Comparison of ENCODE assay signal across 40 cellular contexts in genomic region chr6:155207223-155207622, GRCh38. TPM values are rescaled to one million over a fixed set of nuclear protein-coding genes. Genes with fewer than 3 reads are reported as not detected.
"Had no signal": no experiment of that assay in that cellular context is flagged by ENCODE, and none has a peak within 500 bp of the region (broad histone marks: within the 10 kb centered on the region; RNA-seq: fewer than 3 reads in every experiment).

No MANE protein-coding gene starts in this region.

- H3K4me1 ChIP-seq: adrenal gland, body of pancreas, breast epithelium had no signal

- H3K27me3 Mint-ChIP-seq: activated CD4-positive, alpha-beta memory T cell treated with anti-CD3 and anti-CD28 coated beads for 36 hours; activated CD4-positive, alpha-beta T cell treated with anti-CD3 and anti-CD28 coated beads for 36 hours; activated CD4-positive, alpha-beta T cell treated with anti-CD3 and anti-CD28 coated beads, Interleukin-2, amount 10 ng/mL, durations not matched to agents 7 days and 5 days; activated T-helper 17 cell treated with anti-CD3 and anti-CD28 coated beads, Interleukin-2, amount 50 U/mL, for 72 hours had no signal

- H3K9me3 Mint-ChIP-seq: activated CD4-positive, alpha-beta memory T cell treated with anti-CD3 and anti-CD28 coated beads for 36 hours; activated CD4-positive, alpha-beta T cell treated with anti-CD3 and anti-CD28 coated beads, Interleukin-2, amount 10 ng/mL, durations not matched to agents 7 days and 5 days; activated CD8-positive, alpha-beta T cell treated with anti-CD3 and anti-CD28 coated beads for 36 hours; activated naive CD4-positive, alpha-beta T cell treated with anti-CD3 and anti-CD28 coated beads for 36 hours; activated naive CD4-positive, alpha-beta T cell treated with anti-CD3 and anti-CD28 coated beads, Interleukin-2, amount 50 U/mL, for 72 hours; activated naive CD8-positive, alpha-beta T cell treated with anti-CD3 and anti-CD28 coated beads for 36 hours; activated T-cell treated with anti-CD3 and anti-CD28 coated beads, Interleukin-2, amount 50 U/mL, for 4 hours; activated T-cell treated with anti-CD3 and anti-CD28 coated beads, Interleukin-2, amount 50 U/mL, for 72 hours; activated T-helper 1 cell treated with anti-CD3 and anti-CD28 coated beads, Interleukin-12 subunit alpha, Interleukin-12 subunit beta, Interleukin-2, Interleukin-4 antibody, amounts not matched to agents 30 ng/mL and 10 ng/mL and 1 ng/mL, durations not matched to agents 14 hours and 24 hours and 36 hours; activated T-helper 17 cell treated with anti-CD3 and anti-CD28 coated beads, Interleukin-2, amount 50 U/mL, for 72 hours; T-helper 1 cell treated with Interleukin-12 subunit alpha and Interleukin-12 subunit beta and Interleukin-4 antibody, amounts not matched to agents 30 μg/mL and 1 μg/mL, for 36 hours; T-helper 2 cell treated with Interferon-gamma antibody and Interleukin-4, amounts not matched to agents 5 μg/mL and 100 μg/mL, for 36 hours had no signal

- H3K9me3 ChIP-seq: adrenal gland, body of pancreas had no signal

- DNase-seq: activated CD4-positive, alpha-beta memory T cell treated with anti-CD3 and anti-CD28 coated beads for 36 hours; activated CD4-positive, alpha-beta T cell treated with anti-CD3 and anti-CD28 coated beads for 1 hour; activated CD4-positive, alpha-beta T cell treated with anti-CD3 and anti-CD28 coated beads for 36 hours; activated CD4-positive, alpha-beta T cell treated with anti-CD3 and anti-CD28 coated beads for 48 hours; activated CD4-positive, alpha-beta T cell treated with anti-CD3 and anti-CD28 coated beads, Interleukin-2, amount 10 ng/mL, durations not matched to agents 7 days and 5 days; activated CD4-positive, CD25-positive, alpha-beta regulatory T cell; activated CD8-positive, alpha-beta memory T cell treated with anti-CD3 and anti-CD28 coated beads, Interleukin-2, amount 50 U/mL, for 4 hours; activated CD8-positive, alpha-beta T cell treated with anti-CD3 and anti-CD28 coated beads for 36 hours; activated effector memory CD4-positive, alpha-beta T cell treated with anti-CD3 and anti-CD28 coated beads, Interleukin-2, amount 50 U/mL, for 16 hours; activated gamma-delta T cell treated with Interleukin-2 at 50 U/mL for 16 hours; activated naive CD4-positive, alpha-beta T cell; activated naive CD4-positive, alpha-beta T cell treated with anti-CD3 and anti-CD28 coated beads for 36 hours; activated naive CD4-positive, alpha-beta T cell treated with anti-CD3 and anti-CD28 coated beads, Interleukin-2, amount 50 U/mL, for 16 hours; activated naive CD8-positive, alpha-beta T cell treated with anti-CD3 and anti-CD28 coated beads for 36 hours; activated T-cell treated with anti-CD3 and anti-CD28 coated beads for 4 hours; activated T-cell treated with anti-CD3 and anti-CD28 coated beads, Interleukin-2, amount 50 U/mL, for 1 hour; activated T-cell treated with anti-CD3 and anti-CD28 coated beads, Interleukin-2, amount 50 U/mL, for 4 hours; activated T-cell treated with anti-CD3 and anti-CD28 coated beads, Interleukin-2, amount 50 U/mL, for 72 hours; adrenal gland; amniotic stem cell; aorta; body of pancreas; brain microvascular endothelial cell; central memory CD4-positive, alpha-beta T cell; T-helper 1 cell; T-helper 2 cell; T-helper 9 cell; WERI-Rb-1 had no signal

- H3K27me3 ChIP-seq: adrenal gland, body of pancreas, brain microvascular endothelial cell, breast epithelium had no signal

- H3K4me1 Mint-ChIP-seq: activated CD4-positive, alpha-beta T cell treated with anti-CD3 and anti-CD28 coated beads for 36 hours; activated CD4-positive, alpha-beta T cell treated with anti-CD3 and anti-CD28 coated beads, Interleukin-2, amount 10 ng/mL, durations not matched to agents 7 days and 5 days; activated naive CD8-positive, alpha-beta T cell treated with anti-CD3 and anti-CD28 coated beads for 36 hours; activated T-helper 17 cell treated with anti-CD3 and anti-CD28 coated beads, Interleukin-2, amount 50 U/mL, for 72 hours had no signal

- H3K27ac Mint-ChIP-seq: activated CD4-positive, alpha-beta memory T cell treated with anti-CD3 and anti-CD28 coated beads for 36 hours; activated CD4-positive, alpha-beta T cell treated with anti-CD3 and anti-CD28 coated beads for 36 hours; activated CD4-positive, alpha-beta T cell treated with anti-CD3 and anti-CD28 coated beads, Interleukin-2, amount 10 ng/mL, durations not matched to agents 7 days and 5 days; activated CD8-positive, alpha-beta T cell treated with anti-CD3 and anti-CD28 coated beads for 36 hours; activated naive CD4-positive, alpha-beta T cell treated with anti-CD3 and anti-CD28 coated beads for 36 hours; activated naive CD8-positive, alpha-beta T cell treated with anti-CD3 and anti-CD28 coated beads for 36 hours; activated T-cell treated with anti-CD3 and anti-CD28 coated beads, Interleukin-2, amount 50 U/mL, for 72 hours; activated T-helper 1 cell treated with anti-CD3 and anti-CD28 coated beads, Interleukin-12 subunit alpha, Interleukin-12 subunit beta, Interleukin-2, Interleukin-4 antibody, amounts not matched to agents 30 ng/mL and 10 ng/mL and 1 ng/mL, durations not matched to agents 14 hours and 24 hours and 36 hours; activated T-helper 17 cell treated with anti-CD3 and anti-CD28 coated beads, Interleukin-2, amount 50 U/mL, for 72 hours; T-helper 1 cell treated with Interleukin-12 subunit alpha and Interleukin-12 subunit beta and Interleukin-4 antibody, amounts not matched to agents 30 μg/mL and 1 μg/mL, for 36 hours; T-helper 2 cell treated with Interferon-gamma antibody and Interleukin-4, amounts not matched to agents 5 μg/mL and 100 μg/mL, for 36 hours; WTC11 had no signal

- H3K27ac ChIP-seq: adrenal gland, body of pancreas, brain microvascular endothelial cell, breast epithelium, WERI-Rb-1 had no signal

- ATAC-seq: activated CD4-positive, alpha-beta T cell treated with anti-CD3 and anti-CD28 coated beads for 36 hours; activated CD4-positive, CD25-positive, alpha-beta regulatory T cell treated with anti-CD3 and anti-CD28 coated beads, Interleukin-2, amount 50 U/mL, for 24 hours; activated CD8-positive, alpha-beta T cell treated with anti-CD3 and anti-CD28 coated beads for 36 hours; activated naive CD4-positive, alpha-beta T cell treated with anti-CD3 and anti-CD28 coated beads, Interleukin-2, amount 50 U/mL, for 72 hours; activated T-cell treated with anti-CD3 and anti-CD28 coated beads, Interleukin-2, amount 50 U/mL, for 72 hours; activated T-helper 17 cell treated with anti-CD3 and anti-CD28 coated beads, Interleukin-2, amount 50 U/mL, for 72 hours; body of pancreas; WTC11 had no signal

- H3K4me3 ChIP-seq: adrenal gland, body of pancreas, breast epithelium had no signal

- H3K36me3 Mint-ChIP-seq: activated CD4-positive, alpha-beta memory T cell treated with anti-CD3 and anti-CD28 coated beads for 36 hours; activated naive CD4-positive, alpha-beta T cell treated with anti-CD3 and anti-CD28 coated beads, Interleukin-2, amount 50 U/mL, for 72 hours; activated naive CD8-positive, alpha-beta T cell treated with anti-CD3 and anti-CD28 coated beads for 36 hours had no signal

- H3K36me3 ChIP-seq: adrenal gland, brain microvascular endothelial cell, breast epithelium had no signal

- H3K4me3 Mint-ChIP-seq: activated CD4-positive, alpha-beta memory T cell treated with anti-CD3 and anti-CD28 coated beads for 36 hours; activated CD4-positive, alpha-beta T cell treated with anti-CD3 and anti-CD28 coated beads for 36 hours; activated CD4-positive, alpha-beta T cell treated with anti-CD3 and anti-CD28 coated beads, Interleukin-2, amount 10 ng/mL, durations not matched to agents 7 days and 5 days; activated CD8-positive, alpha-beta T cell treated with anti-CD3 and anti-CD28 coated beads for 36 hours; activated naive CD4-positive, alpha-beta T cell treated with anti-CD3 and anti-CD28 coated beads for 36 hours; activated naive CD8-positive, alpha-beta T cell treated with anti-CD3 and anti-CD28 coated beads for 36 hours; activated T-cell treated with anti-CD3 and anti-CD28 coated beads, Interleukin-2, amount 50 U/mL, for 4 hours; activated T-cell treated with anti-CD3 and anti-CD28 coated beads, Interleukin-2, amount 50 U/mL, for 72 hours; activated T-helper 1 cell treated with anti-CD3 and anti-CD28 coated beads, Interleukin-12 subunit alpha, Interleukin-12 subunit beta, Interleukin-2, Interleukin-4 antibody, amounts not matched to agents 30 ng/mL and 10 ng/mL and 1 ng/mL, durations not matched to agents 14 hours and 24 hours and 36 hours; activated T-helper 17 cell treated with anti-CD3 and anti-CD28 coated beads, Interleukin-2, amount 50 U/mL, for 72 hours; T-helper 1 cell treated with Interleukin-12 subunit alpha and Interleukin-12 subunit beta and Interleukin-4 antibody, amounts not matched to agents 30 μg/mL and 1 μg/mL, for 36 hours; T-helper 2 cell treated with Interferon-gamma antibody and Interleukin-4, amounts not matched to agents 5 μg/mL and 100 μg/mL, for 36 hours; WTC11 had no signal

RNA-seq across cellular contexts. Expression of gene CLDN20, which starts 56.6 kb away (rescaled TPM):
- total RNA-seq: activated CD4-positive, alpha-beta memory T cell treated with anti-CD3 and anti-CD28 coated beads for 36 hours; activated CD4-positive, alpha-beta T cell treated with anti-CD3 and anti-CD28 coated beads for 36 hours; activated CD4-positive, alpha-beta T cell treated with anti-CD3 and anti-CD28 coated beads, Interleukin-2, amount 10 ng/mL, durations not matched to agents 7 days and 5 days; activated CD8-positive, alpha-beta memory T cell treated with anti-CD3 and anti-CD28 coated beads for 36 hours; activated CD8-positive, alpha-beta T cell treated with anti-CD3 and anti-CD28 coated beads for 36 hours; activated naive CD4-positive, alpha-beta T cell treated with anti-CD3 and anti-CD28 coated beads for 36 hours; activated naive CD4-positive, alpha-beta T cell treated with anti-CD3 and anti-CD28 coated beads, Interleukin-2, amount 50 U/mL, for 72 hours; activated naive CD8-positive, alpha-beta T cell treated with anti-CD3 and anti-CD28 coated beads for 36 hours; activated T-cell treated with anti-CD3 and anti-CD28 coated beads, Interleukin-2, amount 50 U/mL, for 4 hours; activated T-cell treated with anti-CD3 and anti-CD28 coated beads, Interleukin-2, amount 50 U/mL, for 72 hours; activated T-helper 1 cell treated with anti-CD3 and anti-CD28 coated beads, Interleukin-12 subunit alpha, Interleukin-12 subunit beta, Interleukin-2, Interleukin-4 antibody, amounts not matched to agents 30 ng/mL and 10 ng/mL and 1 ng/mL, durations not matched to agents 14 hours and 24 hours and 36 hours; activated T-helper 17 cell treated with anti-CD3 and anti-CD28 coated beads, Interleukin-2, amount 50 U/mL, for 72 hours; adrenal gland; aorta; astrocyte; body of pancreas; breast epithelium; cardiac septum; cerebellum; WTC11 had no signal
- polyA plus RNA-seq: adrenal gland, aorta had no signal
